In genomic region chr21:33542640-33543504, GRCh38 we compare ENCODE assay signal across 1 cellular context.
A peak's percentile ranks its signal among the peaks of the same experiment; 100 is the strongest.
TF ChIP-seq lines count a peak whose summit lies in the region.

SON (plus strand) TSS chr21:33543038; CDS start chr21:33543093, 55 bp downstream.

TF ChIP-seq in HepG2, 621 proteins besides CTCF, POLR2A, EP300 and RAD21 (continued from another document and continues in another):
- TF ChIP-seq ZBTB49 (CRISPR knock-in tag; IDR thresholded peaks at IDR 0.05; ENCODE audit: borderline replicate concordance) (no peak), CAMTA2 (CRISPR knock-in tag; IDR thresholded peaks at IDR 0.05; ENCODE audit: borderline replicate concordance) (no peak), ZIK1 (CRISPR knock-in tag; IDR thresholded peaks at IDR 0.05; ENCODE audit: borderline replicate concordance, low read depth) (no peak), ZNF367 (CRISPR knock-in tag; IDR thresholded peaks at IDR 0.05; ENCODE audit: borderline replicate concordance) (no peak), ZNF20 (CRISPR knock-in tag; IDR thresholded peaks at IDR 0.05) (no peak), ZBTB40 (IDR thresholded peaks at IDR 0.05) (no peak), ZBTB40 (CRISPR knock-in tag; IDR thresholded peaks at IDR 0.05) (0 out of 2 replicates have a peak, but pooled peaks have one; percentile 30), E2F2 (CRISPR knock-in tag; IDR thresholded peaks at IDR 0.05; ENCODE audit: borderline replicate concordance) (no peak; the same call in 1 of the 2 replicates), BHLHE40 (IDR thresholded peaks at IDR 0.05; ENCODE audit: low read length) (no peak), NFKBIZ (CRISPR knock-in tag; IDR thresholded peaks at IDR 0.05) (no peak; the same call in 1 of the 2 replicates), THAP8 (CRISPR knock-in tag; IDR thresholded peaks at IDR 0.05; ENCODE audit: borderline replicate concordance) (no peak), ZNF619 (CRISPR knock-in tag; IDR thresholded peaks at IDR 0.05) (no peak; the same call in 1 of the 2 replicates), MIER3 (CRISPR knock-in tag; IDR thresholded peaks at IDR 0.05; ENCODE audit: borderline replicate concordance) (no peak), CBX2 (IDR thresholded peaks at IDR 0.05; ENCODE audit: low read depth, low read length) (no peak), CBX2 (CRISPR knock-in tag; IDR thresholded peaks at IDR 0.05; ENCODE audit: low read depth) (no peak), ARID3A (IDR thresholded peaks at IDR 0.05; ENCODE audit: low read depth, low read length) (no peak), ZNF121 (CRISPR knock-in tag; IDR thresholded peaks at IDR 0.05) (no peak), CCDC6 (CRISPR knock-in tag; IDR thresholded peaks at IDR 0.05) (peak; percentile 73; the same call in 1 of the 2 replicates), ELF4 (CRISPR knock-in tag; IDR thresholded peaks at IDR 0.05; ENCODE audit: borderline replicate concordance) (no peak), CERS6 (CRISPR knock-in tag; IDR thresholded peaks at IDR 0.05) (no peak), HNRNPUL1 (IDR thresholded peaks at IDR 0.05; ENCODE audit: low read depth, low read length) (no peak), TCF7L2 (IDR thresholded peaks at IDR 0.05; ENCODE audit: low read depth, low read length) (no peak), ZNF777 (CRISPR knock-in tag; IDR thresholded peaks at IDR 0.05) (0 out of 2 replicates have a peak, but pooled peaks have one; percentile 3), RFX5 (IDR thresholded peaks at IDR 0.05; ENCODE audit: low read depth, low read length) (peak; percentile 98), MLXIP (CRISPR knock-in tag; IDR thresholded peaks at IDR 0.05; ENCODE audit: borderline replicate concordance) (no peak), PAX8 (CRISPR knock-in tag; IDR thresholded peaks at IDR 0.05; ENCODE audit: borderline replicate concordance) (no peak), ZSCAN22 (CRISPR knock-in tag; IDR thresholded peaks at IDR 0.05) (no peak), ZNF160 (CRISPR knock-in tag; IDR thresholded peaks at IDR 0.05) (no peak), GLMP (CRISPR knock-in tag; IDR thresholded peaks at IDR 0.05; ENCODE audit: borderline replicate concordance) (no peak), HOXA5 (CRISPR knock-in tag; IDR thresholded peaks at IDR 0.05) (peak; percentile 75), ZBTB38 (CRISPR knock-in tag; IDR thresholded peaks at IDR 0.05) (no peak), SP140L (CRISPR knock-in tag; IDR thresholded peaks at IDR 0.05; ENCODE audit: borderline replicate concordance) (no peak; the same call in 1 of the 2 replicates), ZNF800 (CRISPR knock-in tag; IDR thresholded peaks at IDR 0.05) (no peak)
